In genomic region chr22:35477911-35478582, GRCh38 we compare ENCODE assay signal across 8 cellular contexts.
DNase-seq lines count a peak whose midpoint lies in the region; ATAC-seq and TF ChIP-seq lines count a peak whose summit lies in the region.

No MANE protein-coding gene starts in this region.

- H3K9me3 Mint-ChIP-seq in endothelial cell (ENCODE audit: unreplicated experiment) = no peaks in the 10 kb centered on the region
- no peaks in the 10 kb centered on the region for H3K9me3 Mint-ChIP-seq in CD8-positive, alpha-beta T cell

- POLR2A ChIA-PET in HEK293 (lab: Yijun Ruan, JAX) = interaction anchor here (0.7 to 1.3 kb wide), 3 partner anchors 8 to 111 kb away, joined by 3 to 7 read pairs (median 3); no protein-coding TSS in a partner anchor
- POLR2A ChIA-PET in CD8-positive, alpha-beta T cell (lab: Charles Lee) = no interaction called here

- H3K27me3 Mint-ChIP-seq in endothelial cell (ENCODE audit: unreplicated experiment) = peaks cover 5% of the 10 kb centered on the region
- peaks cover 30% of the 10 kb centered on the region for H3K27me3 Mint-ChIP-seq in CD8-positive, alpha-beta T cell (ENCODE audit: low read depth)

- H3K27me3 ChIP-seq in psoas muscle (ENCODE audit: insufficient read depth in 3 of 3, low read length in 2 of 3) = no peaks in the 10 kb centered on the region
- no peaks in the 10 kb centered on the region for H3K27me3 ChIP-seq in CD8-positive, alpha-beta T cell (ENCODE audit: insufficient read depth, low read length)

- H3K9me3 ChIP-seq in HEK293 (ENCODE audit: control insufficient read depth, insufficient read depth, low read depth, low read length) = no peaks in the 10 kb centered on the region
- no peaks in the 10 kb centered on the region for H3K9me3 ChIP-seq in psoas muscle
- no peaks in the 10 kb centered on the region for H3K9me3 ChIP-seq in CD8-positive, alpha-beta T cell (ENCODE audit: low read length)

- H3K4me3 ChIP-seq in HEK293 (ENCODE audit: low read depth, low read length) = no peak overlapping the region
- H3K4me3 ChIP-seq in epithelial cell of esophagus (ENCODE audit: low read length) = no peak overlapping the region
- no peak overlapping the region for H3K4me3 ChIP-seq in psoas muscle
- H3K4me3 ChIP-seq in CD8-positive, alpha-beta T cell (ENCODE audit: low read depth, low read length) = no peak overlapping the region

- no peak overlapping the region for H3K27ac Mint-ChIP-seq in endothelial cell (ENCODE audit: unreplicated experiment)
- H3K27ac Mint-ChIP-seq in CD8-positive, alpha-beta T cell = no peak overlapping the region

- CTCF ChIA-PET in HEK293 (lab: Yijun Ruan, JAX) = interaction anchor here (0.9 to 1.8 kb wide), 3 partner anchors 9 to 105 kb away, joined by 3 to 9 read pairs (median 4); no protein-coding TSS in a partner anchor
- CTCF ChIA-PET in CD8-positive, alpha-beta T cell (lab: Charles Lee) = no interaction called here

- intact Hi-C loops in psoas muscle (cut with DNase I) = no loop called here
- intact Hi-C loops in CD8-positive, alpha-beta T cell (cut with DNase I, micrococcal nuclease) = no loop called here

- ATAC-seq in psoas muscle = peak in 3 of 4 donors; percentile 30 to 55 (median 51)
- ATAC-seq in HG03442 (IDR thresholded peaks at IDR 0.05; ENCODE audit: unreplicated experiment) = no peak
- no peak for ATAC-seq in CD8-positive, alpha-beta T cell

- H3K4me1 ChIP-seq in HEK293 (ENCODE audit: control insufficient read depth, insufficient read depth, low read length) (peaks cover 16% of the 10 kb centered on the region), psoas muscle (peaks cover 15% of the 10 kb centered on the region)
- H3K4me1 ChIP-seq in CD8-positive, alpha-beta T cell (ENCODE audit: insufficient read depth, low read length) = no peaks in the 10 kb centered on the region

- WGBS in psoas muscle, 3 donors = 35 to 51% (median 51%) methylated on average over 8 to 11 of the region's 11 CpGs

- no peaks in the 10 kb centered on the region for H3K36me3 Mint-ChIP-seq in endothelial cell (ENCODE audit: low read depth, unreplicated experiment)
- no peaks in the 10 kb centered on the region for H3K36me3 Mint-ChIP-seq in CD8-positive, alpha-beta T cell

- H3K27ac ChIP-seq in HEK293 (ENCODE audit: extremely low read depth, low read depth, low read length) (no peak overlapping the region), psoas muscle (peak overlapping the region; percentile 23)
- H3K27ac ChIP-seq in CD8-positive, alpha-beta T cell (ENCODE audit: low read depth, low read length) = no peak overlapping the region

- H3K4me1 Mint-ChIP-seq in endothelial cell (ENCODE audit: unreplicated experiment) = no peaks in the 10 kb centered on the region
- H3K4me1 Mint-ChIP-seq in CD8-positive, alpha-beta T cell (ENCODE audit: low read depth) = peaks cover 5% of the 10 kb centered on the region

- no peak overlapping the region for H3K4me3 Mint-ChIP-seq in endothelial cell (ENCODE audit: unreplicated experiment)
- no peak overlapping the region for H3K4me3 Mint-ChIP-seq in CD8-positive, alpha-beta T cell

- H3K36me3 ChIP-seq in HEK293 (ENCODE audit: control insufficient read depth in 2 of 2, insufficient read depth in 1 of 2, low read length in 2 of 2) = no peaks in the 10 kb centered on the region
- no peaks in the 10 kb centered on the region for H3K36me3 ChIP-seq in psoas muscle (ENCODE audit: insufficient read depth in 1 of 2, low read depth in 1 of 2)
- H3K36me3 ChIP-seq in CD8-positive, alpha-beta T cell (ENCODE audit: insufficient read depth, low read length) = no peaks in the 10 kb centered on the region

- DNase-seq in NCI-H748 treated with DMSO at 0.1 percent for 48 hours (lab: John Stamatoyannopoulos, UW) (peak; percentile 25), epithelial cell of esophagus (ENCODE audit: low read depth) (peak; percentile 51), psoas muscle (peak; percentile 55 to 78), endothelial cell (ENCODE audit: low spot score) (no peak)
- DNase-seq in CD8-positive, alpha-beta T cell = no peak
- no peak for DNase-seq in NK-92 treated with Interleukin-12 subunit alpha and Interleukin-12 subunit beta, amount 100 ng/mL, for 24 hours (lab: John Stamatoyannopoulos, UW)

- TF ChIP-seq CTCF in HEK293 (tag by site-specific recombination; IDR thresholded peaks at IDR 0.05) = no peak
- TF ChIP-seq CTCF in epithelial cell of esophagus (IDR thresholded peaks at IDR 0.05; ENCODE audit: insufficient read depth, low read depth, low read length, missing control alignments) = no peak
- TF ChIP-seq CTCF in psoas muscle (IDR thresholded peaks at IDR 0.05) = no peak
- no peak for TF ChIP-seq CTCF in endothelial cell (IDR thresholded peaks at IDR 0.05; ENCODE audit: unreplicated experiment)
- TF ChIP-seq CTCF in CD8-positive, alpha-beta T cell (IDR thresholded peaks at IDR 0.05) = no peak

TF ChIP-seq in HEK293, 187 proteins besides CTCF, POLR2A, EP300 and RAD21 (continues in another document):
- no peak for TF ChIP-seq HOXA7 (CRISPR knock-in tag; IDR thresholded peaks at IDR 0.05; ENCODE audit: borderline replicate concordance)
- peak; percentile 83; the same call in 1 of the 2 replicates for TF ChIP-seq HOXC10 (CRISPR knock-in tag; IDR thresholded peaks at IDR 0.05)
- no peak for TF ChIP-seq ZNF391 (tag by site-specific recombination; IDR thresholded peaks at IDR 0.05; ENCODE audit: borderline replicate concordance, low read depth)
- no peak for TF ChIP-seq ZNF530 (tag by site-specific recombination; IDR thresholded peaks at IDR 0.05; ENCODE audit: low read depth)
- no peak for TF ChIP-seq INSM2 (tag by site-specific recombination; IDR thresholded peaks at IDR 0.05)
- no peak for TF ChIP-seq ZNF701 (tag by site-specific recombination; IDR thresholded peaks at IDR 0.05)
- TF ChIP-seq ZNF639 (tag by site-specific recombination; IDR thresholded peaks at IDR 0.05) = peak; percentile 55; the same call in 1 of the 2 replicates
- no peak for TF ChIP-seq PRDM2 (tag by site-specific recombination; IDR thresholded peaks at IDR 0.05; ENCODE audit: borderline replicate concordance)

Comparison
In these comparisons a context has a peak if more than half of its experiments do, and no peak if none do; other contexts are left out.
1. DNase-seq: peak in NCI-H748 treated with DMSO at 0.1 percent for 48 hours (single experiment), epithelial cell of esophagus (single experiment) and psoas muscle (2 of 2); none in endothelial cell (single experiment), CD8-positive, alpha-beta T cell (0 of 7) and NK-92 treated with Interleukin-12 subunit alpha and Interleukin-12 subunit beta, amount 100 ng/mL, for 24 hours (single experiment).
2. ATAC-seq: peak in psoas muscle (3 of 4); none in HG03442 (single experiment) and CD8-positive, alpha-beta T cell (single experiment).